ENCODE assay signal across 9 cellular contexts in the genomic region with DNA sequence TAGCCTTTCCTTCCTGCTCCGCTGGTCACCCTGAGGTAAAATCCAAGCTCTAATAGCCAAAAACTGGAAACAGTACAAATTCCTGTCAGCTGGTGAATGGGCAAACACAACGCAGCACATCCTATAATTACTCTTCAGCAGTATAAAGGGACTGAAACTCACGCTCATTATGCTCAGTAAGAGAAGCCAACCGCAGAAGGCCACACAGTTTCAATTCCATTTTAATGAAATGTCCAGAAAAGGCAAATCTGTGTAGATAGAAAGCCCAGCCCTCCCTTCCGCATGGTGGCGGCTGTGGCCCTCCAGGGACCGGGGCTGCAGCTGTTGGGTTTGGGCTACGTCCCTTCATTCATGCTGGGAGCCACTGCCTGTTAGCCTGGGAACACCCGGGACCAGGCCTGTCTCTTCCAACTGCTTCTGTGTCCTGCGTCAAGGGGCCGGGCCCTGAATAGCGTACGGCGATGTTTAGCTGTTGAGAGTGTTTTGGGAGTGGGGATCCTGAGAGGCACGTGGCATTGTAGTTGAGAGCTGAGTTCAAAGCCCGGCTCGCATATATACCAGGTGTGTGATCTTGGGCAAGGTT. TPM values are rescaled to one million over a fixed set of nuclear protein-coding genes. Genes with fewer than 3 reads are reported as not detected.
DNase-seq lines count a peak whose midpoint lies in the region; ATAC-seq and TF ChIP-seq lines count a peak whose summit lies in the region.
"Had no signal": no experiment of that assay in that cellular context is flagged by ENCODE, and none has a peak within 500 bp of the region (broad histone marks: within the 10 kb centered on the region; RNA-seq: fewer than 3 reads in every experiment).

No MANE protein-coding gene starts in this region.

- TF ChIP-seq CTCF in RWPE1 (conservative IDR thresholded peaks at IDR 0.05; ENCODE audit: low read depth): no peak
- TF ChIP-seq CTCF in nephron progenitor cell (IDR thresholded peaks at IDR 0.05): no peak
- TF ChIP-seq CTCF in right lobe of liver (IDR thresholded peaks at IDR 0.05): no peak

- peak overlapping the region; percentile 65 for H3K27ac ChIP-seq in RWPE1
- no peak overlapping the region for H3K27ac ChIP-seq in right lobe of liver

- no peak for TF ChIP-seq POLR2A in right lobe of liver (IDR thresholded peaks at IDR 0.05)

- 71% methylated on average over 7 of the region's 17 CpGs for WGBS in right lobe of liver (ENCODE audit: insufficient coverage, low coverage, low lambda C conversion rate, missing lambda C conversion rate)

- peak overlapping the region; percentile 94 for H3K27ac Mint-ChIP-seq in nephron progenitor cell

- H3K36me3 Mint-ChIP-seq in nephron progenitor cell (ENCODE audit: low read depth): peaks cover 5% of the 10 kb centered on the region

- H3K36me3 ChIP-seq in right lobe of liver: peaks cover 0 to 5% (median 0%) of the 10 kb centered on the region in 4 donors

- CTCF ChIA-PET in RWPE1 (lab: Yijun Ruan, JAX): no interaction called here

- no peaks in the 10 kb centered on the region for H3K4me1 ChIP-seq in right lobe of liver

- intact Hi-C loops in right lobe of liver (cut with DNase I): no loop called here

- DNase-seq in RWPE1 (ENCODE audit: low spot score) (no peak), nephron progenitor cell (no peak), dermis blood vessel endothelial cell (no peak), AG08395 (ENCODE audit: low spot score) (no peak), right lobe of liver (no peak)
- DNase-seq: GOT3 had no signal

- POLR2A ChIA-PET in RWPE1 (lab: Yijun Ruan, JAX; ENCODE audit: low non-redundant PET): interaction anchor here (0.7 kb wide), 1 partner anchor 23 kb away, joined by 4 read pairs; no protein-coding TSS in a partner anchor

- H3K27me3 Mint-ChIP-seq in nephron progenitor cell (ENCODE audit: low read depth, poor library complexity): no peaks in the 10 kb centered on the region

- ATAC-seq in GM18520 (IDR thresholded peaks at IDR 0.05; ENCODE audit: unreplicated experiment) (peak; percentile 75), HG02763 (IDR thresholded peaks at IDR 0.05; ENCODE audit: unreplicated experiment) (peak; percentile 69), GM21360 (IDR thresholded peaks at IDR 0.05; ENCODE audit: unreplicated experiment) (no peak), right lobe of liver (no peak)

- no peak overlapping the region for H3K4me3 ChIP-seq in right lobe of liver

- no peaks in the 10 kb centered on the region for H3K9me3 Mint-ChIP-seq in nephron progenitor cell

- no peaks in the 10 kb centered on the region for H3K27me3 ChIP-seq in right lobe of liver

- H3K9me3 ChIP-seq in right lobe of liver: no peaks in the 10 kb centered on the region

- no peak overlapping the region for H3K4me3 Mint-ChIP-seq in nephron progenitor cell

- peaks cover 39% of the 10 kb centered on the region for H3K4me1 Mint-ChIP-seq in nephron progenitor cell

RNA-seq across cellular contexts. Expression of a gene that starts 23.5 kb away (rescaled TPM):
- total RNA-seq in dermis blood vessel endothelial cell: 0.34 and 0.37 TPM in 2 replicates
- total RNA-seq in right lobe of liver: under 1 TPM in 1 of 6 experiments, not detected in 5; 0.06 TPM

RNA-seq across cellular contexts. Expression of a gene that starts 40.8 kb away (rescaled TPM):
- 8.8 and 36.8 TPM in 2 replicates for total RNA-seq in dermis blood vessel endothelial cell
- 10 to 100 TPM; 13.1 to 33.3 (median 23.7) TPM for total RNA-seq in right lobe of liver

RNA-seq across cellular contexts. Expression of a gene that starts 41.3 kb away (rescaled TPM):
- 8.3 and 10.0 TPM in 2 replicates for total RNA-seq in dermis blood vessel endothelial cell
- 10 to 100 TPM in 1 of 6 experiments, 1 to 10 TPM in 5; 4.7 to 17.0 (median 6.1) TPM for total RNA-seq in right lobe of liver

RNA-seq across cellular contexts. Expression of a gene that starts 44.3 kb away (rescaled TPM):
- total RNA-seq in dermis blood vessel endothelial cell (31.1 and 39.7 TPM in 2 replicates), right lobe of liver (10 to 100 TPM; 10.1 to 14.3 (median 11.0) TPM)

RNA-seq across cellular contexts. Expression of a gene that starts 58.2 kb away (rescaled TPM):
- total RNA-seq in dermis blood vessel endothelial cell (25.5 and 33.2 TPM in 2 replicates), right lobe of liver (10 to 100 TPM; 10.9 to 27.5 (median 14.0) TPM)

Comparison
In these comparisons a context has a peak if more than half of its experiments do, and no peak if none do; other contexts are left out.
1. ATAC-seq: peak in GM18520 (single experiment) and HG02763 (single experiment); none in GM21360 (single experiment) and right lobe of liver (0 of 4).